ENCODE assay signal across 26 cellular contexts in genomic region chr16:71843517-71844031, GRCh38. TPM values are rescaled to one million over a fixed set of nuclear protein-coding genes. Genes with fewer than 3 reads are reported as not detected.
DNase-seq lines count a peak whose midpoint lies in the region; ATAC-seq, FAIRE-seq and TF ChIP-seq lines count a peak whose summit lies in the region.
"Had no signal": no experiment of that assay in that cellular context is flagged by ENCODE, and none has a peak within 500 bp of the region (broad histone marks: within the 10 kb centered on the region; RNA-seq: fewer than 3 reads in every experiment).

No MANE protein-coding gene starts in this region.

- peaks cover 7% of the 10 kb centered on the region for H3K36me3 Mint-ChIP-seq in T-helper 2 cell treated with Interferon-gamma antibody and Interleukin-4, amounts not matched to agents 5 μg/mL and 100 μg/mL, for 36 hours (ENCODE audit: low read depth)
- H3K36me3 Mint-ChIP-seq in activated B cell treated with CpG ODN at 0.5 μM for 24 hours (ENCODE audit: low read depth) (peaks cover 16% of the 10 kb centered on the region), neural crest cell (ENCODE audit: low read depth) (peaks cover 2% of the 10 kb centered on the region)

- no peaks in the 10 kb centered on the region for H3K27me3 Mint-ChIP-seq in T-helper 2 cell treated with Interferon-gamma antibody and Interleukin-4, amounts not matched to agents 5 μg/mL and 100 μg/mL, for 36 hours (ENCODE audit: low read depth)
- H3K27me3 Mint-ChIP-seq in activated B cell treated with CpG ODN at 0.5 μM for 24 hours (no peaks in the 10 kb centered on the region), neural crest cell (ENCODE audit: low read depth) (no peaks in the 10 kb centered on the region)
- H3K27me3 Mint-ChIP-seq: activated CD8-positive, alpha-beta T cell treated with anti-CD3 and anti-CD28 coated beads for 36 hours; activated T-cell treated with anti-CD3 and anti-CD28 coated beads, Interleukin-2, amount 50 U/mL, for 24 hours had no signal

- no peaks in the 10 kb centered on the region for H3K9me3 ChIP-seq in upper lobe of left lung
- H3K9me3 ChIP-seq: stomach had no signal

- no peak overlapping the region for H3K4me3 Mint-ChIP-seq in T-helper 2 cell treated with Interferon-gamma antibody and Interleukin-4, amounts not matched to agents 5 μg/mL and 100 μg/mL, for 36 hours
- no peak overlapping the region for H3K4me3 Mint-ChIP-seq in activated B cell treated with CpG ODN at 0.5 μM for 24 hours
- peak overlapping the region; percentile 19 for H3K4me3 Mint-ChIP-seq in neural crest cell
- H3K4me3 Mint-ChIP-seq: activated T-cell treated with anti-CD3 and anti-CD28 coated beads, Interleukin-2, amount 50 U/mL, for 24 hours had no signal

- ATAC-seq in GM18861 (IDR thresholded peaks at IDR 0.05; ENCODE audit: unreplicated experiment) = peak; percentile 35
- ATAC-seq in activated B cell treated with CpG ODN at 0.5 μM for 24 hours (ENCODE audit: low read depth) = no peak
- ATAC-seq in upper lobe of left lung (ENCODE audit: low FRiP score in 2 of 2) = no peak
- ATAC-seq: activated CD8-positive, alpha-beta T cell treated with anti-CD3 and anti-CD28 coated beads for 36 hours; PC-3 had no signal

- H3K36me3 ChIP-seq in upper lobe of left lung = peaks cover 0 to 8% (median 3%) of the 10 kb centered on the region in 4 donors

- H3K4me1 ChIP-seq in upper lobe of left lung = peaks cover 12 to 20% (median 15%) of the 10 kb centered on the region in 4 donors

- no peak for TF ChIP-seq POLR2A in upper lobe of left lung (IDR thresholded peaks at IDR 0.05)

- H3K4me3 ChIP-seq in coronary artery (no peak overlapping the region), upper lobe of left lung (no peak overlapping the region)
- H3K4me3 ChIP-seq: skin epidermis, stomach had no signal

- CTCF ChIA-PET in activated B cell treated with CpG ODN at 0.5 μM for 24 hours (lab: Charles Lee) = interaction anchor here (1.2 kb wide), 1 partner anchor 39 kb away, joined by 4 read pairs; no protein-coding TSS in a partner anchor

- no peak overlapping the region for H3K27ac ChIP-seq in coronary artery
- no peak overlapping the region for H3K27ac ChIP-seq in upper lobe of left lung
- H3K27ac ChIP-seq: KMS-11 had no signal

- POLR2A ChIA-PET in activated B cell treated with CpG ODN at 0.5 μM for 24 hours (lab: Charles Lee) = interaction anchor here (0.7 to 5.6 kb wide), 8 partner anchors 9 to 73 kb away, joined by 3 to 60 read pairs (median 4); partner anchors contain the start of gene AP1G1

- H3K27ac Mint-ChIP-seq in T-helper 2 cell treated with Interferon-gamma antibody and Interleukin-4, amounts not matched to agents 5 μg/mL and 100 μg/mL, for 36 hours = peak overlapping the region; percentile 64
- peak overlapping the region; percentile 41 for H3K27ac Mint-ChIP-seq in activated B cell treated with CpG ODN at 0.5 μM for 24 hours
- no peak overlapping the region for H3K27ac Mint-ChIP-seq in neural crest cell (ENCODE audit: unreplicated experiment)
- H3K27ac Mint-ChIP-seq: activated CD8-positive, alpha-beta T cell treated with anti-CD3 and anti-CD28 coated beads for 36 hours; activated T-cell treated with anti-CD3 and anti-CD28 coated beads, Interleukin-2, amount 50 U/mL, for 24 hours had no signal

- no peak for TF ChIP-seq EP300 in upper lobe of left lung (IDR thresholded peaks at IDR 0.05)

- intact Hi-C loops in activated B cell treated with CpG ODN at 0.5 μM for 24 hours (cut with micrococcal nuclease) = no loop called here

- no peaks in the 10 kb centered on the region for H3K9me3 Mint-ChIP-seq in T-helper 2 cell treated with Interferon-gamma antibody and Interleukin-4, amounts not matched to agents 5 μg/mL and 100 μg/mL, for 36 hours
- H3K9me3 Mint-ChIP-seq in activated B cell treated with CpG ODN at 0.5 μM for 24 hours (no peaks in the 10 kb centered on the region), neural crest cell (no peaks in the 10 kb centered on the region)
- H3K9me3 Mint-ChIP-seq: activated CD8-positive, alpha-beta T cell treated with anti-CD3 and anti-CD28 coated beads for 36 hours; activated T-cell treated with anti-CD3 and anti-CD28 coated beads, Interleukin-2, amount 50 U/mL, for 24 hours had no signal

- peaks cover 37% of the 10 kb centered on the region for H3K4me1 Mint-ChIP-seq in T-helper 2 cell treated with Interferon-gamma antibody and Interleukin-4, amounts not matched to agents 5 μg/mL and 100 μg/mL, for 36 hours (ENCODE audit: low read depth)
- H3K4me1 Mint-ChIP-seq in activated B cell treated with CpG ODN at 0.5 μM for 24 hours = peaks cover 51% of the 10 kb centered on the region
- H3K4me1 Mint-ChIP-seq in neural crest cell = peaks cover 13% of the 10 kb centered on the region

- H3K27me3 ChIP-seq in upper lobe of left lung = no peaks in the 10 kb centered on the region
- H3K27me3 ChIP-seq: stomach had no signal

- TF ChIP-seq CTCF in activated B cell treated with CpG ODN at 0.5 μM for 24 hours (IDR thresholded peaks at IDR 0.05) (no peak), neural crest cell (conservative IDR thresholded peaks at IDR 0.05) (no peak), coronary artery (IDR thresholded peaks at IDR 0.05) (no peak), upper lobe of left lung (IDR thresholded peaks at IDR 0.05) (no peak)

- WGBS in upper lobe of left lung, 2 donors = 70 to 73% methylated on average over 2 of the region's 2 CpGs

- DNase-seq in T-helper 2 cell treated with Interferon-gamma antibody and Interleukin-4, amounts not matched to agents 5 μg/mL and 100 μg/mL, for 36 hours (ENCODE audit: low spot score) = no peak
- DNase-seq in T-helper 2 cell (no peak), activated B cell treated with CpG ODN at 0.5 μM for 24 hours (no peak), neural crest cell (ENCODE audit: low read depth, low spot score) (no peak), coronary artery (ENCODE audit: low spot score) (no peak), upper lobe of left lung (no peak), RCC 7860 (ENCODE audit: low spot score) (no peak)
- DNase-seq: 8988T; activated CD8-positive, alpha-beta T cell treated with anti-CD3 and anti-CD28 coated beads for 36 hours; activated T-cell treated with anti-CD3 and anti-CD28 coated beads, Interleukin-2, amount 50 U/mL, for 24 hours; AML-193; COR-L47; head of caudate nucleus; MV-4-11; NCI-H187 treated with DMSO at 0.1 percent for 48 hours; NCI-H2227 treated with DMSO at 0.1 percent for 48 hours; NCI-H82; PC-3; SIG-M5; stimulated activated CD4-positive, alpha-beta T cell treated with anti-CD3 and anti-CD28 coated beads, Interleukin-4, amount 100 ng/mL, for 1 hour; stomach; trophoblast cell had no signal

- FAIRE-seq in RCC 7860 (lab: Jason Lieb, UNC) = no peak
- FAIRE-seq: H1 had no signal

RNA-seq across cellular contexts. Expression of gene ATXN1L, which starts 2.2 kb away (rescaled TPM):
- total RNA-seq in activated B cell treated with CpG ODN at 0.5 μM for 24 hours (24.9 and 28.3 TPM in 2 replicates), neural crest cell (27.4 and 28.4 TPM in 2 replicates), upper lobe of left lung (10 to 100 TPM; 22.0 to 31.2 (median 29.1) TPM)

RNA-seq across cellular contexts. Expression of gene AP1G1, which starts 34.9 kb away (rescaled TPM):
- total RNA-seq in activated B cell treated with CpG ODN at 0.5 μM for 24 hours (112 and 120 TPM in 2 replicates), neural crest cell (95.9 and 98.6 TPM in 2 replicates), upper lobe of left lung (100 to 1,000 TPM in 2 of 6 donors, 10 to 100 TPM in 4; 63.7 to 145 (median 88.6) TPM)

RNA-seq across cellular contexts. Expression of gene ZNF821, which starts 40.4 kb away (rescaled TPM):
- total RNA-seq in activated B cell treated with CpG ODN at 0.5 μM for 24 hours (10.6 and 13.6 TPM in 2 replicates), neural crest cell (28.8 and 30.2 TPM in 2 replicates), upper lobe of left lung (10 to 100 TPM in 2 of 6 donors, 1 to 10 TPM in 4; 5.9 to 32.5 (median 7.4) TPM)

RNA-seq across cellular contexts. Expression of gene IST1, which starts 51.8 kb away (rescaled TPM):
- 199 and 206 TPM in 2 replicates for total RNA-seq in activated B cell treated with CpG ODN at 0.5 μM for 24 hours
- total RNA-seq in neural crest cell = 216 and 242 TPM in 2 replicates
- 100 to 1,000 TPM; 164 to 224 (median 176) TPM for total RNA-seq in upper lobe of left lung
